In genomic region chr12:57227315-57228115, GRCh38 we compare ENCODE assay signal across 10 cellular contexts. TPM values are rescaled to one million over a fixed set of nuclear protein-coding genes. Genes with fewer than 3 reads are reported as not detected.
DNase-seq lines count a peak whose midpoint lies in the region; ATAC-seq and TF ChIP-seq lines count a peak whose summit lies in the region.
"Had no signal": no experiment of that assay in that cellular context is flagged by ENCODE, and none has a peak within 500 bp of the region (broad histone marks: within the 10 kb centered on the region; RNA-seq: fewer than 3 reads in every experiment).

No MANE protein-coding gene starts in this region.

- no peak overlapping the region for H4K8ac ChIP-seq in trophoblast cell (ENCODE audit: low read depth, low read length)

- POLR2A ChIA-PET in activated CD4-positive, alpha-beta T cell treated with anti-CD3 and anti-CD28 coated beads, Interleukin-2, amount 10 ng/mL, durations not matched to agents 7 days and 5 days (lab: Charles Lee): no interaction called here

- H4K91ac ChIP-seq in trophoblast cell (ENCODE audit: low read depth, low read length): no peak overlapping the region

- DNase-seq in activated CD4-positive, alpha-beta T cell treated with anti-CD3 and anti-CD28 coated beads, Interleukin-2, amount 10 ng/mL, durations not matched to agents 24 days and 14 days: no peak
- no peak for DNase-seq in activated CD4-positive, alpha-beta T cell treated with anti-CD3 and anti-CD28 coated beads, Interleukin-2, amount 10 ng/mL, durations not matched to agents 7 days and 5 days
- peak; percentile 73 for DNase-seq in NCI-H69 (lab: John Stamatoyannopoulos, UW)
- DNase-seq in endothelial cell (ENCODE audit: low spot score): no peak
- peak in 1 of 2 donors; percentile 53 for DNase-seq in trophoblast cell
- no peak for DNase-seq in upper lobe of right lung
- DNase-seq in NCI-H1048 (lab: John Stamatoyannopoulos, UW): no peak
- DNase-seq: activated naive CD4-positive, alpha-beta T cell treated with anti-CD3 and anti-CD28 coated beads, Interleukin-2, amount 10 ng/mL, durations not matched to agents 7 days and 5 days; effector memory CD4-positive, alpha-beta T cell had no signal

- H2AK5ac ChIP-seq in trophoblast cell (ENCODE audit: low read length): no peak overlapping the region

- no peak overlapping the region for H4K12ac ChIP-seq in trophoblast cell (ENCODE audit: low read depth, low read length)

- H3K9me3 ChIP-seq in trophoblast cell (ENCODE audit: insufficient read depth, low read depth, low read length) (peaks cover 15% of the 10 kb centered on the region), upper lobe of right lung (no peaks in the 10 kb centered on the region)

- CTCF ChIA-PET in activated CD4-positive, alpha-beta T cell treated with anti-CD3 and anti-CD28 coated beads, Interleukin-2, amount 10 ng/mL, durations not matched to agents 7 days and 5 days (lab: Charles Lee): interaction anchor here (1.4 to 10.9 kb wide), 3 partner anchors 14 to 231 kb away, joined by 4 to 332 read pairs (median 61); partner anchors contain the start of genes GLI1 and STAC3

- no peak overlapping the region for H3K23ac ChIP-seq in trophoblast cell (ENCODE audit: low read length)

- no peaks in the 10 kb centered on the region for H3K9me3 Mint-ChIP-seq in activated CD4-positive, alpha-beta T cell treated with anti-CD3 and anti-CD28 coated beads, Interleukin-2, amount 10 ng/mL, durations not matched to agents 24 days and 14 days
- H3K9me3 Mint-ChIP-seq in activated CD4-positive, alpha-beta T cell treated with anti-CD3 and anti-CD28 coated beads, Interleukin-2, amount 10 ng/mL, durations not matched to agents 7 days and 5 days: no peaks in the 10 kb centered on the region
- H3K9me3 Mint-ChIP-seq in endothelial cell (ENCODE audit: unreplicated experiment): no peaks in the 10 kb centered on the region
- H3K9me3 Mint-ChIP-seq: activated naive CD4-positive, alpha-beta T cell treated with anti-CD3 and anti-CD28 coated beads, Interleukin-2, amount 10 ng/mL, durations not matched to agents 7 days and 5 days had no signal

- TF ChIP-seq CTCF in endothelial cell (IDR thresholded peaks at IDR 0.05; ENCODE audit: unreplicated experiment) (no peak), upper lobe of right lung (IDR thresholded peaks at IDR 0.05) (no peak)

- H3K4me3 ChIP-seq in trophoblast cell (ENCODE audit: low read depth, low read length) (no peak overlapping the region), upper lobe of right lung (no peak overlapping the region)

- intact Hi-C loops in activated CD4-positive, alpha-beta T cell treated with anti-CD3 and anti-CD28 coated beads, Interleukin-2, amount 10 ng/mL, durations not matched to agents 24 days and 14 days (cut with micrococcal nuclease): loop anchor here (1.0 kb wide), 1 partner anchor 8 kb away; no protein-coding TSS in a partner anchor
- intact Hi-C loops in upper lobe of right lung (cut with DNase I): no loop called here

- H3K9ac ChIP-seq in trophoblast cell (ENCODE audit: low read length): no peak overlapping the region

- no peak overlapping the region for H2BK5ac ChIP-seq in trophoblast cell (ENCODE audit: low read depth, low read length, poor library complexity)

- H3K4ac ChIP-seq in trophoblast cell (ENCODE audit: low read depth, low read length): no peak overlapping the region

- no peak overlapping the region for H3K18ac ChIP-seq in trophoblast cell (ENCODE audit: low read length)

- peaks cover 37% of the 10 kb centered on the region for H3K27me3 Mint-ChIP-seq in activated CD4-positive, alpha-beta T cell treated with anti-CD3 and anti-CD28 coated beads, Interleukin-2, amount 10 ng/mL, durations not matched to agents 24 days and 14 days
- H3K27me3 Mint-ChIP-seq in activated CD4-positive, alpha-beta T cell treated with anti-CD3 and anti-CD28 coated beads, Interleukin-2, amount 10 ng/mL, durations not matched to agents 7 days and 5 days: peaks cover 44% of the 10 kb centered on the region
- H3K27me3 Mint-ChIP-seq in endothelial cell (ENCODE audit: unreplicated experiment): peaks cover 32% of the 10 kb centered on the region

- peak overlapping the region; percentile 13 for H3K27ac Mint-ChIP-seq in activated CD4-positive, alpha-beta T cell treated with anti-CD3 and anti-CD28 coated beads, Interleukin-2, amount 10 ng/mL, durations not matched to agents 24 days and 14 days
- H3K27ac Mint-ChIP-seq in activated CD4-positive, alpha-beta T cell treated with anti-CD3 and anti-CD28 coated beads, Interleukin-2, amount 10 ng/mL, durations not matched to agents 7 days and 5 days: no peak overlapping the region
- peak overlapping the region; percentile 42 for H3K27ac Mint-ChIP-seq in endothelial cell (ENCODE audit: unreplicated experiment)
- H3K27ac Mint-ChIP-seq: activated naive CD4-positive, alpha-beta T cell treated with anti-CD3 and anti-CD28 coated beads, Interleukin-2, amount 10 ng/mL, durations not matched to agents 7 days and 5 days had no signal

- no peak overlapping the region for H2AFZ ChIP-seq in trophoblast cell (ENCODE audit: insufficient read depth, low read length, poor library complexity)

- peaks cover 46% of the 10 kb centered on the region for H3K27me3 ChIP-seq in trophoblast cell (ENCODE audit: insufficient read depth, low read length)
- H3K27me3 ChIP-seq in upper lobe of right lung: peaks cover 46% of the 10 kb centered on the region

- peak overlapping the region; percentile 53 for H3K4me3 Mint-ChIP-seq in activated CD4-positive, alpha-beta T cell treated with anti-CD3 and anti-CD28 coated beads, Interleukin-2, amount 10 ng/mL, durations not matched to agents 24 days and 14 days
- no peak overlapping the region for H3K4me3 Mint-ChIP-seq in activated CD4-positive, alpha-beta T cell treated with anti-CD3 and anti-CD28 coated beads, Interleukin-2, amount 10 ng/mL, durations not matched to agents 7 days and 5 days
- peak overlapping the region; percentile 70 for H3K4me3 Mint-ChIP-seq in endothelial cell (ENCODE audit: unreplicated experiment)

- H3K79me2 ChIP-seq in trophoblast cell (ENCODE audit: control insufficient read depth, insufficient read depth, low read length, poor library complexity): peaks cover 12% of the 10 kb centered on the region

- H2BK12ac ChIP-seq in trophoblast cell (ENCODE audit: low read length): no peak overlapping the region

- no peak overlapping the region for H3K27ac ChIP-seq in trophoblast cell (ENCODE audit: low read depth, low read length)
- no peak overlapping the region for H3K27ac ChIP-seq in upper lobe of right lung

- H2BK120ac ChIP-seq in trophoblast cell (ENCODE audit: insufficient read depth, low read length, poor library complexity): no peak overlapping the region

- H3K4me1 ChIP-seq in trophoblast cell (ENCODE audit: control insufficient read depth in 1 of 2, insufficient read depth in 2 of 2, low read length in 2 of 2) (peaks cover 15 to 16% of the 10 kb centered on the region in 2 experiments), upper lobe of right lung (peaks cover 33% of the 10 kb centered on the region)

- H3K79me1 ChIP-seq in trophoblast cell (ENCODE audit: low read length): peaks cover 11% of the 10 kb centered on the region

- ATAC-seq in upper lobe of right lung (no peak), GM18907 (IDR thresholded peaks at IDR 0.05; ENCODE audit: unreplicated experiment) (no peak)

- H3K14ac ChIP-seq in trophoblast cell (ENCODE audit: low read length): no peak overlapping the region

- H3K36me3 ChIP-seq in trophoblast cell (ENCODE audit: control insufficient read depth in 1 of 2, insufficient read depth in 2 of 2, low read length in 2 of 2) (peaks cover 15 to 16% of the 10 kb centered on the region in 2 experiments), upper lobe of right lung (peaks cover 13% of the 10 kb centered on the region)

- WGBS in trophoblast cell (ENCODE audit: extremely low coverage, insufficient coverage, insufficient read length): no CpG with 5 or more reads among the region's 8 CpGs

- peaks cover 55% of the 10 kb centered on the region for H3K4me1 Mint-ChIP-seq in activated CD4-positive, alpha-beta T cell treated with anti-CD3 and anti-CD28 coated beads, Interleukin-2, amount 10 ng/mL, durations not matched to agents 24 days and 14 days
- H3K4me1 Mint-ChIP-seq in activated CD4-positive, alpha-beta T cell treated with anti-CD3 and anti-CD28 coated beads, Interleukin-2, amount 10 ng/mL, durations not matched to agents 7 days and 5 days: peaks cover 74% of the 10 kb centered on the region
- H3K4me1 Mint-ChIP-seq in endothelial cell (ENCODE audit: unreplicated experiment): peaks cover 30% of the 10 kb centered on the region

- H3K4me2 ChIP-seq in trophoblast cell (ENCODE audit: low read length): peak overlapping the region; percentile 18

- H3K36me3 Mint-ChIP-seq in activated CD4-positive, alpha-beta T cell treated with anti-CD3 and anti-CD28 coated beads, Interleukin-2, amount 10 ng/mL, durations not matched to agents 24 days and 14 days (ENCODE audit: low read depth): peaks cover 26% of the 10 kb centered on the region
- H3K36me3 Mint-ChIP-seq in activated CD4-positive, alpha-beta T cell treated with anti-CD3 and anti-CD28 coated beads, Interleukin-2, amount 10 ng/mL, durations not matched to agents 7 days and 5 days (ENCODE audit: low read depth): peaks cover 19% of the 10 kb centered on the region
- no peaks in the 10 kb centered on the region for H3K36me3 Mint-ChIP-seq in endothelial cell (ENCODE audit: low read depth, unreplicated experiment)

RNA-seq across cellular contexts. Expression of gene SHMT2, which starts 2.0 kb away (rescaled TPM):
- total RNA-seq in activated CD4-positive, alpha-beta T cell treated with anti-CD3 and anti-CD28 coated beads, Interleukin-2, amount 10 ng/mL, durations not matched to agents 24 days and 14 days: 297 and 310 TPM in 2 replicates
- 100 to 1,000 TPM; 137 to 141 TPM for total RNA-seq in activated CD4-positive, alpha-beta T cell treated with anti-CD3 and anti-CD28 coated beads, Interleukin-2, amount 10 ng/mL, durations not matched to agents 7 days and 5 days
- total RNA-seq in endothelial cell (ENCODE audit: unreplicated experiment): 63.3 TPM
- polyA plus RNA-seq in trophoblast cell (2013): 118 and 120 TPM in 2 replicates
- total RNA-seq in upper lobe of right lung: 59.2 TPM

RNA-seq across cellular contexts. Expression of gene NXPH4, which starts 10.9 kb away (rescaled TPM):
- 0.47 and 0.73 TPM in 2 replicates for total RNA-seq in activated CD4-positive, alpha-beta T cell treated with anti-CD3 and anti-CD28 coated beads, Interleukin-2, amount 10 ng/mL, durations not matched to agents 24 days and 14 days
- total RNA-seq in activated CD4-positive, alpha-beta T cell treated with anti-CD3 and anti-CD28 coated beads, Interleukin-2, amount 10 ng/mL, durations not matched to agents 7 days and 5 days: under 1 TPM; 0.29 to 0.32 TPM
- total RNA-seq in endothelial cell (ENCODE audit: unreplicated experiment) (not detected), upper lobe of right lung (not detected)
- polyA plus RNA-seq in trophoblast cell (2013): 0.85 and 0.86 TPM in 2 replicates

RNA-seq across cellular contexts. Expression of gene STAC3, which starts 23.5 kb away (rescaled TPM):
- total RNA-seq in activated CD4-positive, alpha-beta T cell treated with anti-CD3 and anti-CD28 coated beads, Interleukin-2, amount 10 ng/mL, durations not matched to agents 24 days and 14 days: 4.9 and 5.5 TPM in 2 replicates
- total RNA-seq in activated CD4-positive, alpha-beta T cell treated with anti-CD3 and anti-CD28 coated beads, Interleukin-2, amount 10 ng/mL, durations not matched to agents 7 days and 5 days: 1 to 10 TPM; 5.1 to 5.2 TPM
- total RNA-seq in endothelial cell (ENCODE audit: unreplicated experiment) (3.3 TPM), upper lobe of right lung (6.0 TPM)
- polyA plus RNA-seq in trophoblast cell (2013): 0.71 and 0.78 TPM in 2 replicates
